In genomic region chr12:52873832-52874572, GRCh38 we compare ENCODE assay signal across 1 cellular context.
TF ChIP-seq lines count a peak whose summit lies in the region.

No MANE protein-coding gene starts in this region.

TF ChIP-seq in HEK293, 187 proteins besides CTCF, POLR2A, EP300 and RAD21 (continued from another document and continues in another):
- TF ChIP-seq ZNF449 (tag by site-specific recombination; IDR thresholded peaks at IDR 0.05) (no peak), ZNF664 (tag by site-specific recombination; IDR thresholded peaks at IDR 0.05) (no peak), ZNF211 (tag by site-specific recombination; IDR thresholded peaks at IDR 0.05; ENCODE audit: low read depth) (no peak), ZFHX2 (tag by site-specific recombination; conservative IDR thresholded peaks at IDR 0.05) (peak; percentile 92), ZNF18 (tag by site-specific recombination; IDR thresholded peaks at IDR 0.05) (no peak), ZNF488 (tag by site-specific recombination; IDR thresholded peaks at IDR 0.05) (no peak), ZNF600 (tag by site-specific recombination; IDR thresholded peaks at IDR 0.05) (peak; percentile 69), HIC1 (tag by site-specific recombination; IDR thresholded peaks at IDR 0.05) (peak; percentile 67), ZNF768 (tag by site-specific recombination; IDR thresholded peaks at IDR 0.05) (no peak), ZNF362 (tag by site-specific recombination; IDR thresholded peaks at IDR 0.05) (no peak), ZNF214 (tag by site-specific recombination; IDR thresholded peaks at IDR 0.05; ENCODE audit: borderline replicate concordance) (no peak), ZNF394 (tag by site-specific recombination; IDR thresholded peaks at IDR 0.05; ENCODE audit: borderline replicate concordance) (0 out of 2 replicates have a peak, but pooled peaks have one; percentile 41), KLF1 (tag by site-specific recombination; IDR thresholded peaks at IDR 0.05) (peak; percentile 92), TCF7L2 (IDR thresholded peaks at IDR 0.05; ENCODE audit: borderline replicate concordance, low read depth, low read length) (no peak), IKZF3 (tag by site-specific recombination; IDR thresholded peaks at IDR 0.05) (peak; percentile 95), ZNF529 (tag by site-specific recombination; IDR thresholded peaks at IDR 0.05; ENCODE audit: insufficient replicate concordance) (no peak), MYNN (tag by site-specific recombination; IDR thresholded peaks at IDR 0.05; ENCODE audit: borderline replicate concordance) (no peak), ZNF585B (tag by site-specific recombination; IDR thresholded peaks at IDR 0.05) (no peak), ELK4 (IDR thresholded peaks at IDR 0.05; ENCODE audit: borderline replicate concordance, low read depth, low read length) (no peak), AEBP2 (tag by site-specific recombination; IDR thresholded peaks at IDR 0.05; ENCODE audit: borderline replicate concordance) (no peak), ZNF843 (tag by site-specific recombination; IDR thresholded peaks at IDR 0.05) (peak; percentile 37; the same call in 1 of the 2 replicates), ZNF518A (tag by site-specific recombination; conservative IDR thresholded peaks at IDR 0.05; ENCODE audit: low read depth) (no peak), ZNF571 (tag by site-specific recombination; IDR thresholded peaks at IDR 0.05) (no peak), ZNF37A (tag by site-specific recombination; IDR thresholded peaks at IDR 0.05) (no peak), ZNF280D (tag by site-specific recombination; IDR thresholded peaks at IDR 0.05) (no peak), ZNF501 (tag by site-specific recombination; IDR thresholded peaks at IDR 0.05) (no peak), ZNF341 (tag by site-specific recombination; IDR thresholded peaks at IDR 0.05; ENCODE audit: low read depth) (peak; percentile 89), ZNF174 (tag by site-specific recombination; IDR thresholded peaks at IDR 0.05) (no peak), ZNF670 (tag by site-specific recombination; IDR thresholded peaks at IDR 0.05; ENCODE audit: low read depth) (no peak), SP7 (tag by site-specific recombination; IDR thresholded peaks at IDR 0.05) (peak; percentile 88), ZNF239 (tag by site-specific recombination; IDR thresholded peaks at IDR 0.05) (no peak), TRIM28 (IDR thresholded peaks at IDR 0.05; ENCODE audit: borderline replicate concordance, low read length) (no peak), INSM2 (tag by site-specific recombination; IDR thresholded peaks at IDR 0.05) (peak; percentile 73; the same call in 1 of the 2 replicates), ZNF513 (tag by site-specific recombination; IDR thresholded peaks at IDR 0.05) (no peak)
